Comparison of ENCODE assay signal across 23 cellular contexts in the genomic region with DNA sequence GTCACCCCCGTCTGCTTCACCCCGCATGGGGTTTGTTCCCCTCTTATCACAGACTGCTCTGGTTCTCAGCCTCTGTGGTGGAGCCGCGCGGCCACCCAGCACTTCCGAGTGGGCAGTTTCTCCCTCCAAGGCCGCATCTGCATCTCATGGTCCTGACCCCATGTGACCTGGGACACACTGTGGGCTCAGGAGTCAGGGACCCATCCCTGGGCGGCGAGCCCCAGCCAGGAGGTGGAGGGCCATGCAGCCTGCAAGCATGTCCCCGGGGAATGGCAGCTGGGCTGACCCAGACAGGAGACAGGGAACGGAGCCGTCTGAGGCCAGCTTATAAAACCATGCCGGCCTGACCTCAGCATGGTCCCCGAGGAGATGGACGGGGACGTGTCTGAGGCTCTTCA. TPM values are rescaled to one million over a fixed set of nuclear protein-coding genes. Genes with fewer than 3 reads are reported as not detected.
A peak's percentile ranks its signal among the peaks of the same experiment; 100 is the strongest.
DNase-seq lines count a peak whose midpoint lies in the region; ATAC-seq and TF ChIP-seq lines count a peak whose summit lies in the region.
"Had no signal": no experiment of that assay in that cellular context is flagged by ENCODE, and none has a peak within 500 bp of the region (broad histone marks: within the 10 kb centered on the region; RNA-seq: fewer than 3 reads in every experiment).

No MANE protein-coding gene starts in this region.

- H4K8ac ChIP-seq in IMR-90 (ENCODE audit: low read depth in 2 of 2, low read length in 2 of 2), result no peak overlapping the region
- H4K8ac ChIP-seq in mesenchymal stem cell (ENCODE audit: low read length), result no peak overlapping the region

- TF ChIP-seq RAD21 in IMR-90 (IDR thresholded peaks at IDR 0.05; ENCODE audit: low read length), result no peak

- intact Hi-C loops in IMR-90 (cut with micrococcal nuclease), result no loop called here
- intact Hi-C loops in esophagus muscularis mucosa (cut with DNase I), result no loop called here
- intact Hi-C loops in stomach (cut with DNase I; ENCODE audit: low total_unique reads), result no loop called here

- peak overlapping the region; percentile 10 for H2AK9ac ChIP-seq in IMR-90 (replicated peaks; ENCODE audit: low read depth, low read length, poor library complexity)

- POLR2A ChIA-PET in IMR-90 (lab: Charles Lee; ENCODE audit: unreplicated experiment), result interaction anchor here (0.6 kb wide), 1 partner anchor 50 kb away, joined by 11 read pairs; no protein-coding TSS in a partner anchor

- no peak overlapping the region for H3K4ac ChIP-seq in IMR-90 (ENCODE audit: low read depth, low read length)
- no peak overlapping the region for H3K4ac ChIP-seq in mesenchymal stem cell (ENCODE audit: low read depth in 1 of 2, low read length in 2 of 2)

- no peak for ATAC-seq in IMR-90 (ENCODE audit: low read depth)
- ATAC-seq in HG02759 (IDR thresholded peaks at IDR 0.05; ENCODE audit: unreplicated experiment), result no peak

- TF ChIP-seq EP300 in esophagus muscularis mucosa (IDR thresholded peaks at IDR 0.05), result no peak
- no peak for TF ChIP-seq EP300 in stomach (IDR thresholded peaks at IDR 0.05)

- 93% methylated on average over 13 of the region's 16 CpGs; no CpG with 5 or more reads in 1 of the 2 experiments for WGBS in IMR-90 (ENCODE audit: extremely low coverage in 2 of 2, insufficient read length in 1 of 2), 2 experiments
- WGBS in esophagus muscularis mucosa, result 72% methylated on average over 7 of the region's 16 CpGs
- 84% methylated on average over 16 of the region's 16 CpGs for WGBS in mesenchymal stem cell
- 87 to 91% (median 90%) methylated on average over 13 to 16 of the region's 16 CpGs for WGBS in stomach, 5 donors

- in situ Hi-C loops in IMR-90 (cut with MboI; ENCODE audit: low sequenced_read_pairs), result no loop called here

- H2BK15ac ChIP-seq in IMR-90 (ENCODE audit: low read depth, low read length) (no peak overlapping the region), mesenchymal stem cell (ENCODE audit: low read depth, poor library complexity, severe bottlenecking) (no peak overlapping the region)

- no peak overlapping the region for H4K91ac ChIP-seq in IMR-90 (ENCODE audit: insufficient read depth, low read depth, low read length)
- H4K91ac ChIP-seq in mesenchymal stem cell (ENCODE audit: low read length), result no peak overlapping the region

- H3K27ac ChIP-seq in IMR-90 (ENCODE audit: insufficient read depth, low read length) (no peak overlapping the region), esophagus muscularis mucosa (replicated peaks in 1 of 4) (peak overlapping the region; percentile 7 to 68 (median 60)), mesenchymal stem cell (ENCODE audit: low read length, poor library complexity, severe bottlenecking) (no peak overlapping the region), stomach (peak overlapping the region in 3 of 5 donors; percentile 38 to 73 (median 66))
- H3K27ac ChIP-seq: cardiac muscle cell had no signal

- H2AFZ ChIP-seq in IMR-90 (replicated peaks; ENCODE audit: low read length, poor library complexity) (no peak overlapping the region), mesenchymal stem cell (ENCODE audit: low read depth, low read length) (no peak overlapping the region)

- no peak overlapping the region for H4K5ac ChIP-seq in IMR-90 (ENCODE audit: low read depth, low read length)

- H3K4me3 ChIP-seq in IMR-90 (ENCODE audit: insufficient read depth, low read depth, low read length) (no peak overlapping the region), esophagus muscularis mucosa (no peak overlapping the region), mesenchymal stem cell (ENCODE audit: insufficient read depth in 1 of 2, low read depth in 1 of 2, low read length in 2 of 2) (no peak overlapping the region), stomach (no peak overlapping the region)
- H3K4me3 ChIP-seq: adrenal gland, cardiac muscle cell, pancreas, testis had no signal

- dilution Hi-C loops in IMR-90 (cut with HindIII; ENCODE audit: low sequenced_read_pairs, unreplicated experiment), result no loop called here

- no peaks in the 10 kb centered on the region for H3K27me3 ChIP-seq in IMR-90 (ENCODE audit: control insufficient read depth, insufficient read depth, low read length)
- H3K27me3 ChIP-seq in esophagus muscularis mucosa, result no peaks in the 10 kb centered on the region
- H3K27me3 ChIP-seq in mesenchymal stem cell (ENCODE audit: control insufficient read depth in 1 of 2, insufficient read depth in 1 of 2, low read length in 2 of 2), result no peaks in the 10 kb centered on the region
- H3K27me3 ChIP-seq in stomach, result no peaks in the 10 kb centered on the region
- H3K27me3 ChIP-seq: adrenal gland, cardiac muscle cell, pancreas, testis had no signal

- H3K79me1 ChIP-seq in IMR-90 (ENCODE audit: low read depth in 1 of 2, low read length in 2 of 2) (no peaks in the 10 kb centered on the region), mesenchymal stem cell (replicated peaks; ENCODE audit: low read length, poor library complexity, severe bottlenecking) (no peaks in the 10 kb centered on the region)

- H2BK5ac ChIP-seq in IMR-90 (ENCODE audit: low read depth, low read length, poor library complexity, severe bottlenecking) (no peak overlapping the region), mesenchymal stem cell (ENCODE audit: low read depth, low read length, poor library complexity, severe bottlenecking) (no peak overlapping the region)

- H3K4me1 ChIP-seq in IMR-90 (ENCODE audit: control insufficient read depth, insufficient read depth, low read length), result no peaks in the 10 kb centered on the region
- H3K4me1 ChIP-seq in esophagus muscularis mucosa, result peaks cover 9 to 33% (median 20%) of the 10 kb centered on the region in 4 donors
- H3K4me1 ChIP-seq in mesenchymal stem cell (ENCODE audit: control insufficient read depth, insufficient read depth, low read depth, low read length), result peaks cover 14% of the 10 kb centered on the region
- H3K4me1 ChIP-seq in stomach, result peaks cover 0 to 8% (median 0%) of the 10 kb centered on the region in 4 donors
- H3K4me1 ChIP-seq: pancreas had no signal

- no peak overlapping the region for H2BK120ac ChIP-seq in IMR-90 (ENCODE audit: low read depth, low read length)
- H2BK120ac ChIP-seq in mesenchymal stem cell (ENCODE audit: low read depth, low read length), result no peak overlapping the region

- H3K9ac ChIP-seq in IMR-90 (ENCODE audit: low read depth, low read length) (no peak overlapping the region), mesenchymal stem cell (ENCODE audit: low read length) (peak overlapping the region; percentile 50)

- no peaks in the 10 kb centered on the region for H4K20me1 ChIP-seq in IMR-90 (ENCODE audit: insufficient read depth, low read length)

- TF ChIP-seq CTCF in IMR-90 (conservative IDR thresholded peaks at IDR 0.05; ENCODE audit: low read depth, low read length) (no peak), esophagus muscularis mucosa (IDR thresholded peaks at IDR 0.05) (no peak), stomach (IDR thresholded peaks at IDR 0.05) (no peak)

- H3K36me3 ChIP-seq in IMR-90 (ENCODE audit: control insufficient read depth, insufficient read depth, low read length) (peaks cover 7% of the 10 kb centered on the region; the same call in 1 of the 2 replicates), esophagus muscularis mucosa (peaks cover 7 to 63% (median 22%) of the 10 kb centered on the region in 4 donors), mesenchymal stem cell (ENCODE audit: control insufficient read depth in 1 of 2, insufficient read depth in 2 of 2, low read depth in 1 of 2, low read length in 2 of 2) (peaks cover 25 to 56% of the 10 kb centered on the region in 2 experiments), stomach (peaks cover 7 to 79% (median 61%) of the 10 kb centered on the region in 4 donors)
- H3K36me3 ChIP-seq: adrenal gland, cardiac muscle cell had no signal

- H3K9me3 ChIP-seq in IMR-90 (ENCODE audit: control insufficient read depth, insufficient read depth, low read length), result no peaks in the 10 kb centered on the region
- H3K9me3 ChIP-seq in esophagus muscularis mucosa, result no peaks in the 10 kb centered on the region
- H3K9me3 ChIP-seq in mesenchymal stem cell (ENCODE audit: control insufficient read depth, low read length), result no peaks in the 10 kb centered on the region
- H3K9me3 ChIP-seq in stomach, result no peaks in the 10 kb centered on the region
- H3K9me3 ChIP-seq: adrenal gland, pancreas, testis had no signal

- H2BK20ac ChIP-seq in IMR-90 (ENCODE audit: low read depth, low read length), result no peak overlapping the region

- H2BK12ac ChIP-seq in mesenchymal stem cell (ENCODE audit: low read length in 2 of 2), result no peak overlapping the region

- H3K18ac ChIP-seq in IMR-90 (ENCODE audit: low read depth, low read length) (no peak overlapping the region), mesenchymal stem cell (ENCODE audit: low read depth in 1 of 2, low read length in 2 of 2) (no peak overlapping the region)

- BruUV-seq in IMR-90 (replicated peaks; lab: Mats Ljungman, UMichigan), result no TSS peak

- DNase-seq in IMR-90 (no peak), esophagus muscularis mucosa (ENCODE audit: extremely low spot score) (no peak), mesenchymal stem cell (no peak), stomach (no peak), COLO829 (ENCODE audit: low spot score) (no peak), NOMO-1 treated with DMSO at 0.1 percent for 48 hours (lab: John Stamatoyannopoulos, UW; ENCODE audit: unreplicated experiment) (no peak)
- no peak for DNase-seq in activated effector memory CD4-positive, alpha-beta T cell treated with Interleukin-2 at 50 U/mL for 16 hours
- DNase-seq: activated CD4-positive, alpha-beta T cell treated with anti-CD3 and anti-CD28 coated beads for 48 hours; activated effector memory CD4-positive, alpha-beta T cell treated with anti-CD3 and anti-CD28 coated beads, Interleukin-2, amount 50 U/mL, for 16 hours; effector CD4-positive, alpha-beta T cell; HFFc6; immature natural killer cell; KBM-7; naive B cell; NCI-H1048; NCI-H2029; NK-92 treated with Interleukin-12 subunit alpha and Interleukin-12 subunit beta, amount 100 ng/mL, for 24 hours; pancreas; SW 1271; testis had no signal

- H2AK5ac ChIP-seq in IMR-90 (ENCODE audit: low read depth, low read length) (no peak overlapping the region), mesenchymal stem cell (ENCODE audit: low read length, severe bottlenecking) (no peak overlapping the region)

- CTCF ChIA-PET in IMR-90 (lab: Yijun Ruan, JAX), result no interaction called here

- no peaks in the 10 kb centered on the region for H3K9me1 ChIP-seq in IMR-90 (ENCODE audit: insufficient read depth, low read length)

- H3K23ac ChIP-seq in IMR-90 (ENCODE audit: low read depth, low read length), result no peak overlapping the region
- H3K23ac ChIP-seq in mesenchymal stem cell (ENCODE audit: low read length in 2 of 2), result no peak overlapping the region

- H3K56ac ChIP-seq in IMR-90 (ENCODE audit: extremely low read depth, insufficient read depth, low read length), result no peak overlapping the region

- H3K14ac ChIP-seq in IMR-90 (replicated peaks; ENCODE audit: low read depth, low read length) (no peak overlapping the region), mesenchymal stem cell (ENCODE audit: low read length in 2 of 2) (no peak overlapping the region)

- no peak for TF ChIP-seq POLR2A in IMR-90 (IDR thresholded peaks at IDR 0.05; ENCODE audit: low read depth, low read length)
- no peak for TF ChIP-seq POLR2A in esophagus muscularis mucosa (IDR thresholded peaks at IDR 0.05; ENCODE audit: low read depth)
- TF ChIP-seq POLR2A in stomach (IDR thresholded peaks at IDR 0.05), result no peak

- H3K4me2 ChIP-seq in IMR-90 (ENCODE audit: low read depth, low read length) (no peak overlapping the region), mesenchymal stem cell (ENCODE audit: low read length, poor library complexity, severe bottlenecking) (no peak overlapping the region)

RNA-seq across cellular contexts. Expression of a gene that starts 25.2 kb away (rescaled TPM):
- total RNA-seq in IMR-90 (2012; rRNA removed), result 5.6 and 6.1 TPM in 2 replicates
- polyA plus RNA-seq in IMR-90 (2012; rRNA removed), result 82.6 and 106 TPM in 2 replicates
- polyA plus RNA-seq in IMR-90 (2012; cell fraction: cytosol; rRNA removed), result 56.1 and 135 TPM in 2 replicates
- 100 and 222 TPM in 2 replicates for polyA plus RNA-seq in IMR-90 (2012; cell fraction: nucleus; rRNA removed; ENCODE audit: low replicate concordance)
- 10 to 100 TPM; 17.4 to 25.7 (median 20.2) TPM for total RNA-seq in esophagus muscularis mucosa
- polyA plus RNA-seq in mesenchymal stem cell (2013, experiment 1 of 2), result 198 TPM
- 194 TPM for polyA plus RNA-seq in mesenchymal stem cell (2013, experiment 2 of 2)
- 10 to 100 TPM; 16.2 to 79.1 (median 20.5) TPM for total RNA-seq in stomach
- polyA plus RNA-seq in stomach, result 10 to 100 TPM in 1 of 3 donors, 1 to 10 TPM in 2; 4.1 to 10.8 (median 4.3) TPM

RNA-seq across cellular contexts. Expression of a gene that starts 47.8 kb away (rescaled TPM):
- total RNA-seq in IMR-90 (2012; rRNA removed) (5.0 and 6.7 TPM in 2 replicates), esophagus muscularis mucosa (10 to 100 TPM; 13.0 to 22.4 (median 18.0) TPM), stomach (100 to 1,000 TPM in 1 of 5 donors, 10 to 100 TPM in 3, 1 to 10 TPM in 1; 1.8 to 248 (median 49.1) TPM)
- polyA plus RNA-seq in IMR-90 (2012; rRNA removed) (6.3 and 8.1 TPM in 2 replicates), stomach (10 to 100 TPM in 1 of 3 donors, 1 to 10 TPM in 2; 3.0 to 10.5 (median 7.5) TPM)
- 3.9 and 16.6 TPM in 2 replicates for polyA plus RNA-seq in IMR-90 (2012; cell fraction: cytosol; rRNA removed)
- polyA plus RNA-seq in IMR-90 (2012; cell fraction: nucleus; rRNA removed; ENCODE audit: low replicate concordance), result 15.9 and 17.4 TPM in 2 replicates
- polyA plus RNA-seq in mesenchymal stem cell (2013, experiment 1 of 2), result 10.2 TPM
- polyA plus RNA-seq in mesenchymal stem cell (2013, experiment 2 of 2), result 10.0 TPM

RNA-seq across cellular contexts. Expression of a gene that starts 51.2 kb away (rescaled TPM):
- total RNA-seq in IMR-90 (2012; rRNA removed) (5.8 and 6.8 TPM in 2 replicates), esophagus muscularis mucosa (10 to 100 TPM; 22.0 to 43.8 (median 32.7) TPM), stomach (100 to 1,000 TPM in 1 of 5 donors, 10 to 100 TPM in 4; 16.3 to 119 (median 35.7) TPM)
- polyA plus RNA-seq in IMR-90 (2012; rRNA removed) (21.9 and 27.5 TPM in 2 replicates), stomach (10 to 100 TPM; 23.5 to 25.2 (median 23.5) TPM)
- 19.5 and 22.3 TPM in 2 replicates for polyA plus RNA-seq in IMR-90 (2012; cell fraction: cytosol; rRNA removed)
- 62.8 and 177 TPM in 2 replicates for polyA plus RNA-seq in IMR-90 (2012; cell fraction: nucleus; rRNA removed; ENCODE audit: low replicate concordance)
- polyA plus RNA-seq in mesenchymal stem cell (2013, experiment 1 of 2), result 10.5 TPM
- polyA plus RNA-seq in mesenchymal stem cell (2013, experiment 2 of 2), result 10.6 TPM

Comparison
In these comparisons a context has a peak if more than half of its experiments do, and no peak if none do; other contexts are left out.
1. H3K27ac ChIP-seq: peak in esophagus muscularis mucosa (4 of 4) and stomach (3 of 5); none in IMR-90 (single experiment) and mesenchymal stem cell (single experiment).